ENCODE assay signal across 17 cellular contexts in genomic region chr16:11816123-11816522, GRCh38. TPM values are rescaled to one million over a fixed set of nuclear protein-coding genes. Genes with fewer than 3 reads are reported as not detected.
DNase-seq lines count a peak whose midpoint lies in the region; TF ChIP-seq lines count a peak whose summit lies in the region.
"Had no signal": no experiment of that assay in that cellular context is flagged by ENCODE, and none has a peak within 500 bp of the region (broad histone marks: within the 10 kb centered on the region; RNA-seq: fewer than 3 reads in every experiment).

No MANE protein-coding gene starts in this region.

- DNase-seq in DMS79 treated with DMSO at 0.1 percent for 48 hours (lab: John Stamatoyannopoulos, UW) (peak; percentile 12), DMS79 (lab: John Stamatoyannopoulos, UW) (no peak), RWPE1 (ENCODE audit: low spot score) (no peak), left kidney (ENCODE audit: low read depth, low spot score) (peak; percentile 35), thyroid gland (peak; percentile 53 to 68), SW480 (ENCODE audit: low spot score) (no peak), GM13976 (ENCODE audit: low spot score) (no peak)
- DNase-seq: AML-193; CD4-positive, alpha-beta memory T cell; DMS153; DND-41; EL; H9 had no signal

- CTCF ChIA-PET in RWPE1 (lab: Yijun Ruan, JAX) = no interaction called here

- H3K9me3 ChIP-seq in thyroid gland = no peaks in the 10 kb centered on the region
- H3K9me3 ChIP-seq: A549 had no signal

- no peaks in the 10 kb centered on the region for H3K27me3 ChIP-seq in thyroid gland

- H3K4me3 ChIP-seq in thyroid gland (replicated peaks in 1 of 3) = no peak overlapping the region
- H3K4me3 ChIP-seq: A549, GM12878 had no signal

- TF ChIP-seq POLR2A in thyroid gland (IDR thresholded peaks at IDR 0.05) = no peak

- H3K27ac ChIP-seq in RWPE1 (0 out of 2 replicates have a peak overlapping the region, but pooled peaks have one; percentile 2), thyroid gland (no peak overlapping the region)
- H3K27ac ChIP-seq: 22Rv1, A549, C4-2B had no signal

- peaks cover 0 to 3% of the 10 kb centered on the region in 2 donors for H3K4me1 ChIP-seq in thyroid gland
- H3K4me1 ChIP-seq: A549 had no signal

- intact Hi-C loops in thyroid gland (cut with DNase I) = loop anchor here (10.0 kb wide), 1 partner anchor 421 kb away; no protein-coding TSS in a partner anchor

- POLR2A ChIA-PET in RWPE1 (lab: Yijun Ruan, JAX; ENCODE audit: low non-redundant PET) = no interaction called here

- in situ Hi-C loops in GM13976 (cut with MboI; ENCODE audit: low sequenced_read_pairs, unreplicated experiment) = loop anchor here (10.0 to 25.0 kb wide), 2 partner anchors 271 to 854 kb away; no protein-coding TSS in a partner anchor

- TF ChIP-seq CTCF in RWPE1 (conservative IDR thresholded peaks at IDR 0.05; ENCODE audit: low read depth) (no peak), thyroid gland (IDR thresholded peaks at IDR 0.05) (no peak), GM13976 (IDR thresholded peaks at IDR 0.05; ENCODE audit: borderline replicate concordance, control extremely low read depth, extremely low read depth, insufficient read depth, missing control alignments) (no peak)

- H3K36me3 ChIP-seq in thyroid gland = no peaks in the 10 kb centered on the region

- WGBS in thyroid gland, 2 donors = 30 to 43% methylated on average over 5 of the region's 5 CpGs

RNA-seq across cellular contexts. Expression of gene ZC3H7A, which starts 19.1 kb away (rescaled TPM):
- total RNA-seq in thyroid gland = 100 to 1,000 TPM in 1 of 4 donors, 10 to 100 TPM in 3; 48.9 to 105 (median 62.7) TPM

RNA-seq across cellular contexts. Expression of gene RSL1D1, which starts 35.2 kb away (rescaled TPM):
- 100 to 1,000 TPM in 3 of 4 donors, 10 to 100 TPM in 1; 82.4 to 426 (median 182) TPM for total RNA-seq in thyroid gland

Comparison
In these comparisons a context has a peak if more than half of its experiments do, and no peak if none do; other contexts are left out.
1. DNase-seq: peak in DMS79 treated with DMSO at 0.1 percent for 48 hours (single experiment), left kidney (single experiment) and thyroid gland (2 of 2); none in DMS79 (single experiment), RWPE1 (single experiment), SW480 (single experiment) and GM13976 (single experiment).